In genomic region chr4:55386073-55386472, GRCh38 we compare ENCODE assay signal across 8 cellular contexts. TPM values are rescaled to one million over a fixed set of nuclear protein-coding genes. Genes with fewer than 3 reads are reported as not detected.
DNase-seq lines count a peak whose midpoint lies in the region; ATAC-seq and TF ChIP-seq lines count a peak whose summit lies in the region.

No MANE protein-coding gene starts in this region.

- no peaks in the 10 kb centered on the region for H3K9me3 ChIP-seq in body of pancreas

- H3K27me3 ChIP-seq in body of pancreas = no peaks in the 10 kb centered on the region

- H3K27ac Mint-ChIP-seq in type B pancreatic cell = no peak overlapping the region
- no peak overlapping the region for H3K27ac Mint-ChIP-seq in stimulated activated naive CD8-positive, alpha-beta T cell treated with anti-CD3 and anti-CD28 coated beads, Interleukin-15, amount 100 ng/mL, for 72 hours

- ATAC-seq in GM19463 (IDR thresholded peaks at IDR 0.05; ENCODE audit: unreplicated experiment) = peak; percentile 73
- ATAC-seq in HG03565 (IDR thresholded peaks at IDR 0.05; ENCODE audit: unreplicated experiment) = peak; percentile 85
- ATAC-seq in body of pancreas = peak; percentile 65
- no peak for ATAC-seq in stimulated activated naive CD8-positive, alpha-beta T cell treated with anti-CD3 and anti-CD28 coated beads, Interleukin-15, amount 100 ng/mL, for 72 hours
- no peak for ATAC-seq in GM21526 (IDR thresholded peaks at IDR 0.05; ENCODE audit: low FRiP score, unreplicated experiment)

- H3K27ac ChIP-seq in body of pancreas = peak overlapping the region in 3 of 4 donors; percentile 41 to 73 (median 63)

- intact Hi-C loops in body of pancreas (cut with DNase I) = no loop called here

- no peak overlapping the region for H3K4me3 Mint-ChIP-seq in type B pancreatic cell
- no peak overlapping the region for H3K4me3 Mint-ChIP-seq in stimulated activated naive CD8-positive, alpha-beta T cell treated with anti-CD3 and anti-CD28 coated beads, Interleukin-15, amount 100 ng/mL, for 72 hours

- no peaks in the 10 kb centered on the region for H3K27me3 Mint-ChIP-seq in type B pancreatic cell
- peaks cover 9% of the 10 kb centered on the region for H3K27me3 Mint-ChIP-seq in stimulated activated naive CD8-positive, alpha-beta T cell treated with anti-CD3 and anti-CD28 coated beads, Interleukin-15, amount 100 ng/mL, for 72 hours

- peaks cover 6% of the 10 kb centered on the region for H3K4me1 Mint-ChIP-seq in type B pancreatic cell (ENCODE audit: unreplicated experiment)
- peaks cover 28% of the 10 kb centered on the region for H3K4me1 Mint-ChIP-seq in stimulated activated naive CD8-positive, alpha-beta T cell treated with anti-CD3 and anti-CD28 coated beads, Interleukin-15, amount 100 ng/mL, for 72 hours

- H3K9me3 Mint-ChIP-seq in type B pancreatic cell = no peaks in the 10 kb centered on the region
- no peaks in the 10 kb centered on the region for H3K9me3 Mint-ChIP-seq in stimulated activated naive CD8-positive, alpha-beta T cell treated with anti-CD3 and anti-CD28 coated beads, Interleukin-15, amount 100 ng/mL, for 72 hours

- TF ChIP-seq POLR2A in body of pancreas (IDR thresholded peaks at IDR 0.05) = no peak

- H3K36me3 Mint-ChIP-seq in type B pancreatic cell = no peaks in the 10 kb centered on the region

- TF ChIP-seq CTCF in body of pancreas (IDR thresholded peaks at IDR 0.05) = no peak
- no peak for TF ChIP-seq CTCF in type B pancreatic cell (conservative IDR thresholded peaks at IDR 0.05)

- no peaks in the 10 kb centered on the region for H3K36me3 ChIP-seq in body of pancreas (replicated peaks in 1 of 2; ENCODE audit: insufficient read depth in 1 of 2, low read depth in 2 of 2)

- H3K4me3 ChIP-seq in body of pancreas = no peak overlapping the region

- DNase-seq in AML-193 (lab: John Stamatoyannopoulos, UW) (peak; percentile 7 to 20), body of pancreas (peak in 1 of 4 donors; percentile 16), NCI-H524 (lab: John Stamatoyannopoulos, UW) (no peak), type B pancreatic cell (ENCODE audit: extremely low spot score, unreplicated experiment) (no peak)
- DNase-seq in stimulated activated naive CD8-positive, alpha-beta T cell treated with anti-CD3 and anti-CD28 coated beads, Interleukin-15, amount 100 ng/mL, for 72 hours = no peak

- peaks cover 46% of the 10 kb centered on the region for H3K4me1 ChIP-seq in body of pancreas

RNA-seq across cellular contexts. Expression of gene TMEM165, which starts 9.7 kb away (rescaled TPM):
- total RNA-seq in body of pancreas = 100 to 1,000 TPM in 1 of 2 donors, 10 to 100 TPM in 1; 90.5 to 308 TPM
- total RNA-seq in type B pancreatic cell (ENCODE audit: low replicate concordance) = 69.2 and 96.0 TPM in 2 replicates

RNA-seq across cellular contexts. Expression of gene SRD5A3, which starts 40.0 kb away (rescaled TPM):
- total RNA-seq in body of pancreas (10 to 100 TPM in 1 of 2 donors, 1 to 10 TPM in 1; 6.7 to 11.5 TPM), type B pancreatic cell (ENCODE audit: low replicate concordance) (19.8 and 25.7 TPM in 2 replicates)

Comparison
In these comparisons a context has a peak if more than half of its experiments do, and no peak if none do; other contexts are left out.
1. DNase-seq: peak in AML-193 (2 of 2); none in NCI-H524 (0 of 2), type B pancreatic cell (single experiment) and stimulated activated naive CD8-positive, alpha-beta T cell treated with anti-CD3 and anti-CD28 coated beads, Interleukin-15, amount 100 ng/mL, for 72 hours (0 of 2).
2. ATAC-seq: peak in GM19463 (single experiment), HG03565 (single experiment) and body of pancreas (single experiment); none in stimulated activated naive CD8-positive, alpha-beta T cell treated with anti-CD3 and anti-CD28 coated beads, Interleukin-15, amount 100 ng/mL, for 72 hours (single experiment) and GM21526 (single experiment).